Comparison of ENCODE assay signal across 18 cellular contexts in genomic region chr17:33955461-33955860, GRCh38.
DNase-seq lines count a peak whose midpoint lies in the region; ATAC-seq and TF ChIP-seq lines count a peak whose summit lies in the region.
"Had no signal": no experiment of that assay in that cellular context is flagged by ENCODE, and none has a peak within 500 bp of the region (broad histone marks: within the 10 kb centered on the region; RNA-seq: fewer than 3 reads in every experiment).

No MANE protein-coding gene starts in this region.

- no peaks in the 10 kb centered on the region for H4K20me1 ChIP-seq in BLaER1 treated with 17β-estradiol and CSF1 and Interleukin-3, amounts not matched to agents 10 nM and 100 nM

- TF ChIP-seq POLR2A in transverse colon (IDR thresholded peaks at IDR 0.05), result no peak

- H3K4me3 ChIP-seq in BLaER1 treated with 17β-estradiol and CSF1 and Interleukin-3, amounts not matched to agents 10 nM and 100 nM, result no peak overlapping the region
- no peak overlapping the region for H3K4me3 ChIP-seq in dorsolateral prefrontal cortex
- H3K4me3 ChIP-seq in transverse colon, result no peak overlapping the region
- H3K4me3 ChIP-seq: GM23338 had no signal

- in situ Hi-C loops in transverse colon (cut with MboI; ENCODE audit: low pct_ligation_motif_present in 1 of 4, low pct_unique_long_range_greater_than_20kb in 1 of 4, low sequenced_read_pairs in 3 of 4), result no loop called here

- intact Hi-C loops in dorsolateral prefrontal cortex (cut with DNase I), result no loop called here
- intact Hi-C loops in transverse colon (cut with DNase I; ENCODE audit: low total_unique reads), result no loop called here

- H3K4me1 ChIP-seq in BLaER1 treated with 17β-estradiol and CSF1 and Interleukin-3, amounts not matched to agents 10 nM and 100 nM, result peaks cover 15 to 28% (median 24%) of the 10 kb centered on the region in 10 experiments
- H3K4me1 ChIP-seq in transverse colon, result no peaks in the 10 kb centered on the region
- H3K4me1 ChIP-seq: Caco-2 had no signal

- peaks cover 22 to 35% (median 28%) of the 10 kb centered on the region in 11 experiments for H3K9me3 ChIP-seq in BLaER1 treated with 17β-estradiol and CSF1 and Interleukin-3, amounts not matched to agents 10 nM and 100 nM (replicated peaks in 1 of 11)
- H3K9me3 ChIP-seq in transverse colon, result no peaks in the 10 kb centered on the region
- H3K9me3 ChIP-seq: Caco-2 had no signal

- no peaks in the 10 kb centered on the region for H3K36me3 ChIP-seq in BLaER1 treated with 17β-estradiol and CSF1 and Interleukin-3, amounts not matched to agents 10 nM and 100 nM
- H3K36me3 ChIP-seq in transverse colon, result no peaks in the 10 kb centered on the region

- no peak for TF ChIP-seq EP300 in transverse colon (IDR thresholded peaks at IDR 0.05; ENCODE audit: low read depth)

- peak overlapping the region in 1 of 11 experiments; percentile 19; a peak in 1 of 22 replicates for H3K27ac ChIP-seq in BLaER1 treated with 17β-estradiol and CSF1 and Interleukin-3, amounts not matched to agents 10 nM and 100 nM
- H3K27ac ChIP-seq in dorsolateral prefrontal cortex, result peak overlapping the region in 33 of 59 donors; percentile 12 to 83 (median 63)
- no peak overlapping the region for H3K27ac ChIP-seq in transverse colon
- H3K27ac ChIP-seq: C4-2B had no signal

- H3K27me3 ChIP-seq in BLaER1 treated with 17β-estradiol and CSF1 and Interleukin-3, amounts not matched to agents 10 nM and 100 nM, result no peaks in the 10 kb centered on the region
- peaks cover 0 to 4% (median 0%) of the 10 kb centered on the region in 45 donors for H3K27me3 ChIP-seq in dorsolateral prefrontal cortex
- peaks cover 4% of the 10 kb centered on the region for H3K27me3 ChIP-seq in transverse colon

- 25% methylated on average over 2 of the region's 2 CpGs; no CpG with 5 or more reads in 1 of the 2 donors for WGBS in transverse colon (ENCODE audit: low coverage in 1 of 2), 2 donors

- no peak for TF ChIP-seq CTCF in dorsolateral prefrontal cortex (IDR thresholded peaks at IDR 0.05 in 54 of 56, conservative IDR thresholded peaks at IDR 0.05 in 2 of 56; ENCODE audit: low read depth in 1 of 56, partially characterized antibody in 56 of 56)
- TF ChIP-seq CTCF in transverse colon (IDR thresholded peaks at IDR 0.05), result no peak

- DNase-seq in NCI-H82 (lab: John Stamatoyannopoulos, UW) (peak; percentile 70), dorsolateral prefrontal cortex (peak in 1 of 10 donors; percentile 60), iPS-NIHi7 (ENCODE audit: extremely low spot score) (peak; percentile 44), transverse colon (no peak), GM19240 (ENCODE audit: insufficient read length, low spot score) (no peak)
- DNase-seq: Caco-2; CD4-positive, alpha-beta T cell; DMS79 treated with DMSO at 0.1 percent for 48 hours; GF-D8; HFFc6; KBM-7 had no signal

- ATAC-seq in GM21619 (IDR thresholded peaks at IDR 0.05; ENCODE audit: unreplicated experiment) (no peak), HG03139 (IDR thresholded peaks at IDR 0.05; ENCODE audit: unreplicated experiment) (no peak)
- ATAC-seq: GM23338, HCT116, HepG2 had no signal

- H3K9ac ChIP-seq in BLaER1 treated with 17β-estradiol and CSF1 and Interleukin-3, amounts not matched to agents 10 nM and 100 nM, result no peak overlapping the region

- H3K4me2 ChIP-seq in BLaER1 treated with 17β-estradiol and CSF1 and Interleukin-3, amounts not matched to agents 10 nM and 100 nM, result peak overlapping the region in 9 of 11 experiments; percentile 20 to 66 (median 53); a peak in 16 of 22 replicates
- H3K4me2 ChIP-seq: GM23338 had no signal

Comparison
In these comparisons a context has a peak if more than half of its experiments do, and no peak if none do; other contexts are left out.
1. H3K27ac ChIP-seq: peak in dorsolateral prefrontal cortex (33 of 59); none in transverse colon (0 of 4).
2. DNase-seq: peak in NCI-H82 (single experiment) and iPS-NIHi7 (single experiment); none in transverse colon (single experiment) and GM19240 (single experiment).